In the genomic region with DNA sequence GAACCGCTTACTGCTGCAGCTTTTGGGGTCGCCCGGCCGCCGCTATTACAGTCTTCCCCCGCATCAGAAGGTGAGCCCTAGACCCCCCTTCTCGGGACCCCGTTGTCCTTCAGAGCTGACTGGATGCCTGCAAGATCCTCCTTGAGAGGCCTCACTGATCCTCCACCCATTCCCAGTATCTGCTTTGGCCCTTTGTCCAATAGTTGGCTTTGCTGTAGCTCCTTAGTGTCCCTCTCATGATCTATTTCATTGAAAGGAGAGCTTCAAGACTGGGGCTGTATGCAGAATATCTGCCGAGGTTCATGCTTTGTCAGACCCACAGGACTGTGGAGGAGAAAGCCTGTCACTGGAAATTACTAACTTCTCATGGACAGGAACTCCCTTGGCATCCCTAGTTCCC, we compare ENCODE assay signal across 8 cellular contexts. TPM values are rescaled to one million over a fixed set of nuclear protein-coding genes. Genes with fewer than 3 reads are reported as not detected.
DNase-seq lines count a peak whose midpoint lies in the region; ATAC-seq lines count a peak whose summit lies in the region.

No MANE protein-coding gene starts in this region.

- H3K36me3 ChIP-seq in CD8-positive, alpha-beta memory T cell (ENCODE audit: insufficient read depth, low read length) = peaks cover 5% of the 10 kb centered on the region
- H3K36me3 ChIP-seq in SJCRH30 = peaks cover 5% of the 10 kb centered on the region
- H3K36me3 ChIP-seq in naive thymus-derived CD4-positive, alpha-beta T cell (ENCODE audit: control insufficient read depth in 2 of 3, insufficient read depth in 3 of 3, low read length in 3 of 3) = peaks cover 0 to 34% (median 2%) of the 10 kb centered on the region in 3 experiments

- H3K27me3 ChIP-seq in CD8-positive, alpha-beta memory T cell (ENCODE audit: insufficient read depth, low read length, poor library complexity, severe bottlenecking) = no peaks in the 10 kb centered on the region
- H3K27me3 ChIP-seq in SJCRH30 = no peaks in the 10 kb centered on the region
- no peaks in the 10 kb centered on the region for H3K27me3 ChIP-seq in naive thymus-derived CD4-positive, alpha-beta T cell (ENCODE audit: control insufficient read depth in 2 of 2, insufficient read depth in 2 of 2, low read length in 2 of 2)

- peaks cover 29 to 42% (median 33%) of the 10 kb centered on the region in 3 donors for H3K4me1 Mint-ChIP-seq in CD8-positive, alpha-beta memory T cell
- H3K4me1 Mint-ChIP-seq in naive thymus-derived CD4-positive, alpha-beta T cell = peaks cover 14 to 40% (median 32%) of the 10 kb centered on the region in 7 donors

- H3K9me3 ChIP-seq in CD8-positive, alpha-beta memory T cell (ENCODE audit: low read length) = no peaks in the 10 kb centered on the region
- no peaks in the 10 kb centered on the region for H3K9me3 ChIP-seq in SJCRH30 (replicated peaks)
- H3K9me3 ChIP-seq in naive thymus-derived CD4-positive, alpha-beta T cell (ENCODE audit: control insufficient read depth in 2 of 3, low read length in 3 of 3) = no peaks in the 10 kb centered on the region

- peak in 1 of 5 donors; percentile 12 for DNase-seq in CD8-positive, alpha-beta memory T cell
- peak in 1 of 2 experiments; percentile 30 for DNase-seq in SJCRH30
- peak in 1 of 9 donors; percentile 6 for DNase-seq in naive thymus-derived CD4-positive, alpha-beta T cell
- DNase-seq in stimulated activated CD4-positive, alpha-beta T cell treated with anti-CD3 and anti-CD28 coated beads, Interleukin-4, amount 100 ng/mL, for 24 hours = no peak
- DNase-seq in stimulated activated CD4-positive, alpha-beta T cell treated with anti-CD3 and anti-CD28 coated beads, Interleukin-2, amount 100 ng/mL, for 24 hours = no peak

- H3K27ac ChIP-seq in CD8-positive, alpha-beta memory T cell (ENCODE audit: low read depth, low read length) = peak overlapping the region; percentile 74
- H3K27ac ChIP-seq in SJCRH30 = peak overlapping the region; percentile 90
- peak overlapping the region; percentile 93 for H3K27ac ChIP-seq in naive thymus-derived CD4-positive, alpha-beta T cell (ENCODE audit: low read depth, low read length)

- peaks cover 0 to 2% (median 0%) of the 10 kb centered on the region in 5 donors for H3K9me3 Mint-ChIP-seq in CD8-positive, alpha-beta memory T cell
- no peaks in the 10 kb centered on the region for H3K9me3 Mint-ChIP-seq in naive thymus-derived CD4-positive, alpha-beta T cell

- H3K4me3 Mint-ChIP-seq in CD8-positive, alpha-beta memory T cell = peak overlapping the region; percentile 97 to 100 (median 100)
- H3K4me3 Mint-ChIP-seq in naive thymus-derived CD4-positive, alpha-beta T cell = peak overlapping the region; percentile 97 to 100 (median 99)

- ATAC-seq in GM21515 (IDR thresholded peaks at IDR 0.05; ENCODE audit: unreplicated experiment) (peak; percentile 3), esophagus mucosa (peak; percentile 38), HG03108 (IDR thresholded peaks at IDR 0.05; ENCODE audit: unreplicated experiment) (no peak)
- no peak for ATAC-seq in naive thymus-derived CD4-positive, alpha-beta T cell

- intact Hi-C loops in naive thymus-derived CD4-positive, alpha-beta T cell (cut with micrococcal nuclease) = loop anchor here (1.0 to 10.0 kb wide), 13 partner anchors 15 to 1289 kb away; a partner anchor contains a TSS

- H3K27me3 Mint-ChIP-seq in CD8-positive, alpha-beta memory T cell = peaks cover 0 to 2% of the 10 kb centered on the region in 2 donors
- H3K27me3 Mint-ChIP-seq in naive thymus-derived CD4-positive, alpha-beta T cell = no peaks in the 10 kb centered on the region

- H3K36me3 Mint-ChIP-seq in CD8-positive, alpha-beta memory T cell = peaks cover 5 to 44% (median 10%) of the 10 kb centered on the region in 3 donors
- H3K36me3 Mint-ChIP-seq in naive thymus-derived CD4-positive, alpha-beta T cell = peaks cover 9 to 20% (median 19%) of the 10 kb centered on the region in 5 donors

- CTCF ChIA-PET in CD8-positive, alpha-beta memory T cell (lab: Charles Lee) = no interaction called here
- CTCF ChIA-PET in naive thymus-derived CD4-positive, alpha-beta T cell (lab: Charles Lee) = interaction anchor here (1.0 kb wide), 1 partner anchor 155 kb away, joined by 5 read pairs; no protein-coding TSS in a partner anchor

- POLR2A ChIA-PET in CD8-positive, alpha-beta memory T cell (lab: Charles Lee) = interaction anchor here (0.5 kb wide), 1 partner anchor 23 kb away, joined by 4 read pairs; no protein-coding TSS in a partner anchor
- POLR2A ChIA-PET in naive thymus-derived CD4-positive, alpha-beta T cell (lab: Charles Lee) = interaction anchor here (0.6 to 2.8 kb wide), 3 partner anchors 61 to 154 kb away, joined by 3 to 9 read pairs (median 3); a partner anchor contains a TSS

- peak overlapping the region; percentile 92 to 100 (median 99) for H3K27ac Mint-ChIP-seq in CD8-positive, alpha-beta memory T cell
- H3K27ac Mint-ChIP-seq in naive thymus-derived CD4-positive, alpha-beta T cell = peak overlapping the region; percentile 96 to 100 (median 98)

- H3K4me1 ChIP-seq in CD8-positive, alpha-beta memory T cell (ENCODE audit: insufficient read depth, low read length) = peaks cover 11% of the 10 kb centered on the region
- H3K4me1 ChIP-seq in SJCRH30 = 0 out of 2 replicates have a peak, but pooled peaks cover 3% of the 10 kb centered on the region
- H3K4me1 ChIP-seq in naive thymus-derived CD4-positive, alpha-beta T cell (ENCODE audit: control insufficient read depth in 2 of 2, insufficient read depth in 2 of 2, low read length in 2 of 2) = peaks cover 0 to 7% of the 10 kb centered on the region in 2 donors

- peak overlapping the region; percentile 69 for H3K4me3 ChIP-seq in CD8-positive, alpha-beta memory T cell (ENCODE audit: low read length)
- H3K4me3 ChIP-seq in SJCRH30 = peak overlapping the region; percentile 86
- H3K4me3 ChIP-seq in naive thymus-derived CD4-positive, alpha-beta T cell (ENCODE audit: low read length) = peak overlapping the region; percentile 100

RNA-seq across cellular contexts. Expression of a gene that starts 0.5 kb away (rescaled TPM):
- total RNA-seq in CD8-positive, alpha-beta memory T cell = 10 to 100 TPM; 61.1 to 62.2 TPM
- 22.1 TPM for polyA plus RNA-seq in CD8-positive, alpha-beta memory T cell
- total RNA-seq in SJCRH30 (2014; rRNA removed; shearing (Covaris generic)) = 48.4 and 52.3 TPM in 2 replicates
- 37.1 TPM for total RNA-seq in esophagus mucosa
- total RNA-seq in naive thymus-derived CD4-positive, alpha-beta T cell = 10 to 100 TPM; 13.1 to 31.0 (median 17.8) TPM
- polyA plus RNA-seq in naive thymus-derived CD4-positive, alpha-beta T cell = 10 to 100 TPM; 24.2 to 25.9 TPM

RNA-seq across cellular contexts. Expression of a gene that starts 48.1 kb away (rescaled TPM):
- under 1 TPM; 0.38 to 0.57 TPM for total RNA-seq in CD8-positive, alpha-beta memory T cell
- not detected for polyA plus RNA-seq in CD8-positive, alpha-beta memory T cell
- total RNA-seq in SJCRH30 (2014; rRNA removed; shearing (Covaris generic)) = 0.99 and 1.4 TPM in 2 replicates
- total RNA-seq in esophagus mucosa = 1.6 TPM
- total RNA-seq in naive thymus-derived CD4-positive, alpha-beta T cell = under 1 TPM in 4 of 5 experiments, not detected in 1; 0.32 to 0.57 (median 0.44) TPM
- not detected for polyA plus RNA-seq in naive thymus-derived CD4-positive, alpha-beta T cell

RNA-seq across cellular contexts. Expression of a gene that starts 48.4 kb away (rescaled TPM):
- 10 to 100 TPM; 22.0 to 22.6 TPM for total RNA-seq in CD8-positive, alpha-beta memory T cell
- 13.4 TPM for polyA plus RNA-seq in CD8-positive, alpha-beta memory T cell
- 19.5 and 22.9 TPM in 2 replicates for total RNA-seq in SJCRH30 (2014; rRNA removed; shearing (Covaris generic))
- 11.8 TPM for total RNA-seq in esophagus mucosa
- 10 to 100 TPM; 12.4 to 22.9 (median 19.7) TPM for total RNA-seq in naive thymus-derived CD4-positive, alpha-beta T cell
- polyA plus RNA-seq in naive thymus-derived CD4-positive, alpha-beta T cell = 10 to 100 TPM in 1 of 2 donors, 1 to 10 TPM in 1; 9.2 to 10.9 TPM

Comparison
In these comparisons a context has a peak if more than half of its experiments do, and no peak if none do; other contexts are left out.
1. ATAC-seq: peak in GM21515 (single experiment) and esophagus mucosa (single experiment); none in naive thymus-derived CD4-positive, alpha-beta T cell (single experiment) and HG03108 (single experiment).
2. Peak in every context shown above with its lines, with median percentiles within 50 percentile points of each other: H3K27ac ChIP-seq and H3K4me3 ChIP-seq.